Comparison of ENCODE assay signal across 8 cellular contexts in the genomic region with DNA sequence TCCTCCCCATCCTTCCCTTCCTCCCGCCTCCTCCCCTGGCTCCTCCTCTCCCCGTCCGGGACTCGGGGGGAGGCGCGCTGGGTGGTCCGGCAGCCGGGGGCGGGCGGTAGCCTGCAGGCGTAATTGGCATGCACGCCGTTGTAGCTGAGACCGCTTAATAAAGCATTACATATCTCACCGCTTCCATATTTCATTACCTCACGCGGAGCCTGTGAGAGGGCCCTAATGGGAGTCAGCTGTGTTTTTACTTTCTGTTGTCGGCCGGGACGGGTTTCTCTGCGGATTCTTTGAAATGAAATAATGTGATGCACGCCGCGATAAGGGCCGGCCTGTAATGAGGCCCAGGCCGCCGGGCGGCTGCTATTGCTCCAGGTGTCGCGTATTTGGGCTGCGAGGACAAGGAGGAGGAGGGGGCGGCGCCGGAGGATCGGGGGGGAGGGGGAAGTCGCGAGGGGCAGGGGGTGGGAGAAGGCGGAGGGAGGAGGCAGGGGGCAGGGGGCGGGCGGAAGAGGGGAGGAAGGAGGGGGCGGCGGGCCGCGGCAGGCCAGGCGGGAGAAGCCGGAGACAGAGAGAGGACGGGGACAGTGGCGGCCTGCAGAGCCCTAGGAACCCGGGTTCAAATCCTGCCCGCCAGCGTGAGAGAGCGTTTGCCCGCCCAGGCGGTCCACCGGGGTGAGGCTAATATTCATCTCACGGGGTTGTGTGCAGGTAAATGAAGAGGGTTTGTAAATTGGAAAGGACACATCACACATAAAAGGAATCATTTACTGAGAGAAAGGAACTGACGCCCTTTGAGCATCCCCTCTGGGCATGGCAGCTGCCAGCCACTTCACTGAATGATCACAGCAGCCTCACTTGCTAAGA.
DNase-seq lines count a peak whose midpoint lies in the region; ATAC-seq, FAIRE-seq and TF ChIP-seq lines count a peak whose summit lies in the region.

No MANE protein-coding gene starts in this region.

- intact Hi-C loops in CD14-positive monocyte (cut with micrococcal nuclease): no loop called here
- intact Hi-C loops in kidney (cut with DNase I): no loop called here

- peak overlapping the region; percentile 70 for H2AFZ ChIP-seq in MM.1S (ENCODE audit: low read length)
- no peak overlapping the region for H2AFZ ChIP-seq in smooth muscle cell (ENCODE audit: low read depth)

- no peaks in the 10 kb centered on the region for H3K9me2 ChIP-seq in MM.1S (replicated peaks; ENCODE audit: insufficient read depth, low read length)

- H3F3A ChIP-seq in MM.1S (ENCODE audit: insufficient read depth, low read length): no peaks in the 10 kb centered on the region; the same call in 1 of the 2 replicates
- no peaks in the 10 kb centered on the region for H3F3A ChIP-seq in smooth muscle cell (ENCODE audit: low read depth)

- H3K4me1 ChIP-seq in MM.1S (ENCODE audit: low read length) (no peaks in the 10 kb centered on the region), kidney (ENCODE audit: control insufficient read depth in 1 of 2, insufficient read depth in 1 of 2, low read depth in 1 of 2, low read length in 2 of 2) (peaks cover 8 to 16% of the 10 kb centered on the region in 2 donors), smooth muscle cell (ENCODE audit: low read depth) (peaks cover 5% of the 10 kb centered on the region)

- H3K79me2 ChIP-seq in MM.1S (ENCODE audit: low read length): no peaks in the 10 kb centered on the region
- no peaks in the 10 kb centered on the region for H3K79me2 ChIP-seq in smooth muscle cell (ENCODE audit: low read depth)

- no peak overlapping the region for H3K27ac Mint-ChIP-seq in CD14-positive monocyte
- no peak overlapping the region for H3K27ac Mint-ChIP-seq in central memory CD8-positive, alpha-beta T cell (ENCODE audit: low read depth)

- H3K4me3 ChIP-seq in MM.1S (ENCODE audit: low read length) (peak overlapping the region; percentile 27; the same call in 1 of the 2 replicates), kidney (ENCODE audit: low read length in 2 of 2) (peak overlapping the region; percentile 8 to 42), smooth muscle cell (peak overlapping the region; percentile 53)

- no peaks in the 10 kb centered on the region for H3K36me3 Mint-ChIP-seq in CD14-positive monocyte
- peaks cover 2% of the 10 kb centered on the region for H3K36me3 Mint-ChIP-seq in central memory CD8-positive, alpha-beta T cell (ENCODE audit: insufficient read depth)

- H3K27me3 ChIP-seq in MM.1S (replicated peaks; ENCODE audit: insufficient read depth, low read length): no peaks in the 10 kb centered on the region
- H3K27me3 ChIP-seq in smooth muscle cell (ENCODE audit: low read depth): peaks cover 43% of the 10 kb centered on the region

- no peaks in the 10 kb centered on the region for H3K36me3 ChIP-seq in MM.1S (replicated peaks; ENCODE audit: insufficient read depth, low read length)
- H3K36me3 ChIP-seq in kidney (ENCODE audit: control insufficient read depth in 1 of 2, insufficient read depth in 2 of 2, low read length in 2 of 2): no peaks in the 10 kb centered on the region
- H3K36me3 ChIP-seq in smooth muscle cell (ENCODE audit: low read depth): no peaks in the 10 kb centered on the region

- H3K4me1 Mint-ChIP-seq in CD14-positive monocyte: peaks cover 2% of the 10 kb centered on the region
- peaks cover 11% of the 10 kb centered on the region for H3K4me1 Mint-ChIP-seq in central memory CD8-positive, alpha-beta T cell

- H3K4me2 ChIP-seq in MM.1S (ENCODE audit: low read depth, low read length) (peak overlapping the region; percentile 55), smooth muscle cell (peak overlapping the region; percentile 89)

- no peak for ATAC-seq in central memory CD8-positive, alpha-beta T cell (replicated peaks; ENCODE audit: extremely low read depth, poor library complexity, severe bottlenecking)
- no peak for ATAC-seq in GM18907 (IDR thresholded peaks at IDR 0.05; ENCODE audit: unreplicated experiment)

- no peak for FAIRE-seq in kidney (lab: Jason Lieb, UNC)

- no peak overlapping the region for H3K27ac ChIP-seq in MM.1S (ENCODE audit: low read length)
- peak overlapping the region; percentile 25 to 74 for H3K27ac ChIP-seq in kidney (ENCODE audit: low read depth in 2 of 2, low read length in 2 of 2)
- no peak overlapping the region for H3K27ac ChIP-seq in smooth muscle cell (ENCODE audit: low read depth)

- H3K4me3 Mint-ChIP-seq in CD14-positive monocyte: peak overlapping the region; percentile 58 to 87
- H3K4me3 Mint-ChIP-seq in central memory CD8-positive, alpha-beta T cell: peak overlapping the region; percentile 60

- TF ChIP-seq CTCF in CD14-positive monocyte (IDR thresholded peaks at IDR 0.05) (no peak), MM.1S (IDR thresholded peaks at IDR 0.05; ENCODE audit: low read length) (no peak), kidney (IDR thresholded peaks at IDR 0.05; ENCODE audit: borderline replicate concordance, extremely low read depth, insufficient read depth) (no peak), smooth muscle cell (IDR thresholded peaks at IDR 0.05; ENCODE audit: borderline replicate concordance, insufficient read depth, poor library complexity, severe bottlenecking) (no peak)

- H3K9me3 Mint-ChIP-seq in CD14-positive monocyte: peaks cover 0 to 18% (median 10%) of the 10 kb centered on the region in 7 donors
- H3K9me3 Mint-ChIP-seq in central memory CD8-positive, alpha-beta T cell: peaks cover 3% of the 10 kb centered on the region

- DNase-seq in CD14-positive monocyte (ENCODE audit: low spot score) (no peak), MM.1S (peak; percentile 11), kidney (peak; percentile 89), smooth muscle cell (lab: John Stamatoyannopoulos, UW; ENCODE audit: unreplicated experiment) (no peak), RPMI8226 (no peak)
- DNase-seq in central memory CD8-positive, alpha-beta T cell (ENCODE audit: low spot score in 2 of 2): no peak
- no peak for DNase-seq in activated CD4-positive, CD25-positive, alpha-beta regulatory T cell treated with anti-CD3 and anti-CD28 coated beads, Interleukin-2, amount 50 U/mL, for 72 hours

- H3K9me3 ChIP-seq in MM.1S (replicated peaks; ENCODE audit: insufficient read depth, low read length) (no peaks in the 10 kb centered on the region), kidney (ENCODE audit: control insufficient read depth in 1 of 2, low read length in 2 of 2) (peaks cover 7 to 9% of the 10 kb centered on the region in 2 donors), smooth muscle cell (replicated peaks; ENCODE audit: low read depth) (peaks cover 7% of the 10 kb centered on the region)

- WGBS in smooth muscle cell (ENCODE audit: low lambda C conversion rate): 3% methylated on average over 23 of the region's 57 CpGs

- H3K27me3 Mint-ChIP-seq in CD14-positive monocyte (ENCODE audit: low read depth in 3 of 3): peaks cover 41 to 64% (median 47%) of the 10 kb centered on the region in 3 donors
- H3K27me3 Mint-ChIP-seq in central memory CD8-positive, alpha-beta T cell: peaks cover 65% of the 10 kb centered on the region

- H3K9ac ChIP-seq in MM.1S (ENCODE audit: low read length) (no peak overlapping the region), kidney (ENCODE audit: low read length in 2 of 2) (no peak overlapping the region), smooth muscle cell (ENCODE audit: low read depth) (no peak overlapping the region)

- no peaks in the 10 kb centered on the region for H4K20me1 ChIP-seq in MM.1S (ENCODE audit: insufficient read depth, low read length)
- no peaks in the 10 kb centered on the region for H4K20me1 ChIP-seq in smooth muscle cell (ENCODE audit: low read depth)

Comparison
In these comparisons a context has a peak if more than half of its experiments do, and no peak if none do; other contexts are left out.
1. DNase-seq: peak in MM.1S (single experiment) and kidney (single experiment); none in CD14-positive monocyte (single experiment), central memory CD8-positive, alpha-beta T cell (0 of 2), smooth muscle cell (single experiment), activated CD4-positive, CD25-positive, alpha-beta regulatory T cell treated with anti-CD3 and anti-CD28 coated beads, Interleukin-2, amount 50 U/mL, for 72 hours (single experiment) and RPMI8226 (single experiment).
2. H3K27ac ChIP-seq: peak in kidney (2 of 2); none in MM.1S (single experiment) and smooth muscle cell (single experiment).
3. Peak in every context shown above with its lines, with median percentiles within 50 percentile points of each other: H3K4me3 ChIP-seq.